ENCODE assay signal across 2 cellular contexts in the genomic region with DNA sequence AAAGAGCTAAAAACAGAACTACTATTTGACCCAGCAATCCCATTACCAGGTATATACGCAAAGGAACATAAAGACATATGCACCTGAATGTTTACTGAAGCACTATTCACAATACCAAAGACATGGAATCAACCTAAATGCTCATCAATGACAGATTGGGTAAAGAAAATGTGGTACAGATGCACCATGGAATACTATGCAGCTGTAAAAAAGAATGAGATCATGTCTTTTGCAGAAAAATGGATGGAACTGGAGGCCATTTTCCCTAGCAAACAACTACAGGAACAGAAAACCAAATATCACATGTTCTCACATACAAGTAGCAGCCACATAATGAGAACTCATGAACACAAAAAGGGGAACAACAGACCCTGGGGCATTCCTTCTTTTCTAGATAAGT.
TF ChIP-seq lines count a peak whose summit lies in the region.

No MANE protein-coding gene starts in this region.

TF ChIP-seq in HepG2, 621 proteins besides CTCF, POLR2A, EP300 and RAD21:
- TF ChIP-seq, protein P1, sequence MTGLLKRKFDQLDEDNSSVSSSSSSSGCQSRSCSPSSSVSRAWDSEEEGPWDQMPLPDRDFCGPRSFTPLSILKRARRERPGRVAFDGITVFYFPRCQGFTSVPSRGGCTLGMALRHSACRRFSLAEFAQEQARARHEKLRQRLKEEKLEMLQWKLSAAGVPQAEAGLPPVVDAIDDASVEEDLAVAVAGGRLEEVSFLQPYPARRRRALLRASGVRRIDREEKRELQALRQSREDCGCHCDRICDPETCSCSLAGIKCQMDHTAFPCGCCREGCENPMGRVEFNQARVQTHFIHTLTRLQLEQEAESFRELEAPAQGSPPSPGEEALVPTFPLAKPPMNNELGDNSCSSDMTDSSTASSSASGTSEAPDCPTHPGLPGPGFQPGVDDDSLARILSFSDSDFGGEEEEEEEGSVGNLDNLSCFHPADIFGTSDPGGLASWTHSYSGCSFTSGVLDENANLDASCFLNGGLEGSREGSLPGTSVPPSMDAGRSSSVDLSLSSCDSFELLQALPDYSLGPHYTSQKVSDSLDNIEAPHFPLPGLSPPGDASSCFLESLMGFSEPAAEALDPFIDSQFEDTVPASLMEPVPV (CRISPR knock-in tag; IDR thresholded peaks at IDR 0.05), result no peak
- TF ChIP-seq ZNF260 (CRISPR knock-in tag; IDR thresholded peaks at IDR 0.05; ENCODE audit: borderline replicate concordance, low read depth) (0 out of 2 replicates have a peak, but pooled peaks have one; percentile 42), ZNF337 (CRISPR knock-in tag; IDR thresholded peaks at IDR 0.05; ENCODE audit: borderline replicate concordance, low read depth) (no peak), HNRNPH1 (optimal IDR thresholded peaks at IDR 0.05; ENCODE audit: low read depth, low read length) (no peak), JUN (CRISPR knock-in tag; IDR thresholded peaks at IDR 0.05) (no peak)
TF ChIP-seq in HepG2: peak in this region for 1.

TF ChIP-seq in GM12878, 131 proteins besides CTCF, POLR2A, EP300 and RAD21:
- TF ChIP-seq KDM1A (IDR thresholded peaks at IDR 0.05; ENCODE audit: borderline replicate concordance) (no peak), SREBF2 (IDR thresholded peaks at IDR 0.05; ENCODE audit: low read length) (no peak), ZNF217 (IDR thresholded peaks at IDR 0.05) (no peak), RELA (IDR thresholded peaks at IDR 0.05; ENCODE audit: borderline replicate concordance, partially characterized antibody) (no peak), TCF7 (IDR thresholded peaks at IDR 0.05; ENCODE audit: borderline replicate concordance) (no peak), SIN3A (IDR thresholded peaks at IDR 0.05; ENCODE audit: low read depth, low read length) (no peak), SUPT20H (IDR thresholded peaks at IDR 0.05; ENCODE audit: borderline replicate concordance, control insufficient read depth, low read depth, low read length) (no peak), FOXM1 (IDR thresholded peaks at IDR 0.05; ENCODE audit: low read depth, low read length) (no peak), SPI1 (IDR thresholded peaks at IDR 0.05; ENCODE audit: borderline replicate concordance, insufficient read depth, low read depth, low read length) (no peak), PML (IDR thresholded peaks at IDR 0.05; ENCODE audit: low read length) (no peak), NFYA (IDR thresholded peaks at IDR 0.05; ENCODE audit: borderline replicate concordance, low read depth, low read length) (no peak), SMAD1 (IDR thresholded peaks at IDR 0.05; ENCODE audit: low read depth, partially characterized antibody) (no peak), MEF2B (IDR thresholded peaks at IDR 0.05; ENCODE audit: partially characterized antibody, poor library complexity, severe bottlenecking) (no peak), MYB (IDR thresholded peaks at IDR 0.05; ENCODE audit: borderline replicate concordance, low read depth, low read length) (no peak), CBFB (IDR thresholded peaks at IDR 0.05; ENCODE audit: low read depth) (no peak)
- TF ChIP-seq, protein P2, sequence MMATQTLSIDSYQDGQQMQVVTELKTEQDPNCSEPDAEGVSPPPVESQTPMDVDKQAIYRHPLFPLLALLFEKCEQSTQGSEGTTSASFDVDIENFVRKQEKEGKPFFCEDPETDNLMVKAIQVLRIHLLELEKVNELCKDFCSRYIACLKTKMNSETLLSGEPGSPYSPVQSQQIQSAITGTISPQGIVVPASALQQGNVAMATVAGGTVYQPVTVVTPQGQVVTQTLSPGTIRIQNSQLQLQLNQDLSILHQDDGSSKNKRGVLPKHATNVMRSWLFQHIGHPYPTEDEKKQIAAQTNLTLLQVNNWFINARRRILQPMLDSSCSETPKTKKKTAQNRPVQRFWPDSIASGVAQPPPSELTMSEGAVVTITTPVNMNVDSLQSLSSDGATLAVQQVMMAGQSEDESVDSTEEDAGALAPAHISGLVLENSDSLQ (IDR thresholded peaks at IDR 0.05), result no peak
- TF ChIP-seq, protein P3, sequence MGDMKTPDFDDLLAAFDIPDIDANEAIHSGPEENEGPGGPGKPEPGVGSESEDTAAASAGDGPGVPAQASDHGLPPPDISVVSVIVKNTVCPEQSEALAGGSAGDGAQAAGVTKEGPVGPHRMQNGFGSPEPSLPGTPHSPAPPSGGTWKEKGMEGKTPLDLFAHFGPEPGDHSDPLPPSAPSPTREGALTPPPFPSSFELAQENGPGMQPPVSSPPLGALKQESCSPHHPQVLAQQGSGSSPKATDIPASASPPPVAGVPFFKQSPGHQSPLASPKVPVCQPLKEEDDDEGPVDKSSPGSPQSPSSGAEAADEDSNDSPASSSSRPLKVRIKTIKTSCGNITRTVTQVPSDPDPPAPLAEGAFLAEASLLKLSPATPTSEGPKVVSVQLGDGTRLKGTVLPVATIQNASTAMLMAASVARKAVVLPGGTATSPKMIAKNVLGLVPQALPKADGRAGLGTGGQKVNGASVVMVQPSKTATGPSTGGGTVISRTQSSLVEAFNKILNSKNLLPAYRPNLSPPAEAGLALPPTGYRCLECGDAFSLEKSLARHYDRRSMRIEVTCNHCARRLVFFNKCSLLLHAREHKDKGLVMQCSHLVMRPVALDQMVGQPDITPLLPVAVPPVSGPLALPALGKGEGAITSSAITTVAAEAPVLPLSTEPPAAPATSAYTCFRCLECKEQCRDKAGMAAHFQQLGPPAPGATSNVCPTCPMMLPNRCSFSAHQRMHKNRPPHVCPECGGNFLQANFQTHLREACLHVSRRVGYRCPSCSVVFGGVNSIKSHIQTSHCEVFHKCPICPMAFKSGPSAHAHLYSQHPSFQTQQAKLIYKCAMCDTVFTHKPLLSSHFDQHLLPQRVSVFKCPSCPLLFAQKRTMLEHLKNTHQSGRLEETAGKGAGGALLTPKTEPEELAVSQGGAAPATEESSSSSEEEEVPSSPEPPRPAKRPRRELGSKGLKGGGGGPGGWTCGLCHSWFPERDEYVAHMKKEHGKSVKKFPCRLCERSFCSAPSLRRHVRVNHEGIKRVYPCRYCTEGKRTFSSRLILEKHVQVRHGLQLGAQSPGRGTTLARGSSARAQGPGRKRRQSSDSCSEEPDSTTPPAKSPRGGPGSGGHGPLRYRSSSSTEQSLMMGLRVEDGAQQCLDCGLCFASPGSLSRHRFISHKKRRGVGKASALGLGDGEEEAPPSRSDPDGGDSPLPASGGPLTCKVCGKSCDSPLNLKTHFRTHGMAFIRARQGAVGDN (IDR thresholded peaks at IDR 0.05), result no peak
- TF ChIP-seq, protein P4, sequence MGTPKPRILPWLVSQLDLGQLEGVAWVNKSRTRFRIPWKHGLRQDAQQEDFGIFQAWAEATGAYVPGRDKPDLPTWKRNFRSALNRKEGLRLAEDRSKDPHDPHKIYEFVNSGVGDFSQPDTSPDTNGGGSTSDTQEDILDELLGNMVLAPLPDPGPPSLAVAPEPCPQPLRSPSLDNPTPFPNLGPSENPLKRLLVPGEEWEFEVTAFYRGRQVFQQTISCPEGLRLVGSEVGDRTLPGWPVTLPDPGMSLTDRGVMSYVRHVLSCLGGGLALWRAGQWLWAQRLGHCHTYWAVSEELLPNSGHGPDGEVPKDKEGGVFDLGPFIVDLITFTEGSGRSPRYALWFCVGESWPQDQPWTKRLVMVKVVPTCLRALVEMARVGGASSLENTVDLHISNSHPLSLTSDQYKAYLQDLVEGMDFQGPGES (IDR thresholded peaks at IDR 0.05), result no peak
